Comparison of ENCODE assay signal across 9 cellular contexts in genomic region chr19:30228726-30229523, GRCh38.
DNase-seq lines count a peak whose midpoint lies in the region; ATAC-seq and TF ChIP-seq lines count a peak whose summit lies in the region.
"Had no signal": no experiment of that assay in that cellular context is flagged by ENCODE, and none has a peak within 500 bp of the region (broad histone marks: within the 10 kb centered on the region; RNA-seq: fewer than 3 reads in every experiment).

No MANE protein-coding gene starts in this region.

- H3K4me3 ChIP-seq in BJ (ENCODE audit: low read depth, low read length): peak overlapping the region; percentile 57
- H3K4me3 ChIP-seq in fibroblast of lung (replicated peaks in 1 of 4; ENCODE audit: control extremely low read depth in 1 of 4, insufficient read depth in 1 of 4, low read depth in 3 of 4, low read length in 4 of 4): peak overlapping the region in 2 of 4 experiments; percentile 38 to 45
- peak overlapping the region; percentile 91 for H3K4me3 ChIP-seq in neuron (ENCODE audit: low read length)

- ATAC-seq in GM21367 (IDR thresholded peaks at IDR 0.05; ENCODE audit: unreplicated experiment): no peak

- H3K27me3 ChIP-seq in BJ (ENCODE audit: control insufficient read depth, insufficient read depth, low read length): peaks cover 18% of the 10 kb centered on the region
- H3K27me3 ChIP-seq in fibroblast of lung (ENCODE audit: control insufficient read depth, insufficient read depth, low read length): peaks cover 13% of the 10 kb centered on the region
- no peaks in the 10 kb centered on the region for H3K27me3 ChIP-seq in neuron (ENCODE audit: insufficient read depth, low read length)

- no peak for DNase-seq in BJ (ENCODE audit: low read depth)
- DNase-seq in NCI-H2227 (lab: John Stamatoyannopoulos, UW; ENCODE audit: unreplicated experiment): peak; percentile 41
- peak in 1 of 2 donors; percentile 11 for DNase-seq in fibroblast of lung (ENCODE audit: low read depth in 2 of 2)
- no peak for DNase-seq in NCI-H345 (lab: John Stamatoyannopoulos, UW)
- no peak for DNase-seq in activated CD4-positive, alpha-beta T cell treated with anti-CD3 and anti-CD28 coated beads, Interleukin-2, amount 50 U/mL, for 4 hours
- DNase-seq in SHP77 treated with DMSO at 0.1 percent for 48 hours (lab: John Stamatoyannopoulos, UW): no peak
- DNase-seq: aorta had no signal

- peaks cover 2% of the 10 kb centered on the region for H3K4me1 ChIP-seq in fibroblast of lung (ENCODE audit: control insufficient read depth, extremely low read depth, insufficient read depth, low read length)
- peaks cover 46% of the 10 kb centered on the region for H3K4me1 ChIP-seq in neuron (ENCODE audit: insufficient read depth, low read length)

- no peaks in the 10 kb centered on the region for H3K79me2 ChIP-seq in fibroblast of lung (ENCODE audit: control insufficient read depth, insufficient read depth, low read length)

- TF ChIP-seq CTCF in BJ (IDR thresholded peaks at IDR 0.05; ENCODE audit: insufficient read depth, low read depth, low read length): no peak
- TF ChIP-seq CTCF in fibroblast of lung (conservative IDR thresholded peaks at IDR 0.05 in 1 of 2, IDR thresholded peaks at IDR 0.05 in 1 of 2; ENCODE audit: low read depth in 1 of 2, low read length in 2 of 2): no peak

- POLR2A ChIA-PET in BJ (lab: Charles Lee): no interaction called here

- CTCF ChIA-PET in BJ (lab: Yijun Ruan, JAX): no interaction called here

- no peaks in the 10 kb centered on the region for H3K36me3 ChIP-seq in BJ (ENCODE audit: control insufficient read depth, insufficient read depth, low read length)
- H3K36me3 ChIP-seq in fibroblast of lung (ENCODE audit: control insufficient read depth, insufficient read depth, low read length): no peaks in the 10 kb centered on the region
- no peaks in the 10 kb centered on the region for H3K36me3 ChIP-seq in neuron (ENCODE audit: insufficient read depth, low read length)

- H3K4me2 ChIP-seq in fibroblast of lung (ENCODE audit: extremely low read depth, insufficient read depth, low read length): peak overlapping the region; percentile 82

- H2AFZ ChIP-seq in fibroblast of lung (ENCODE audit: low read length) (no peak overlapping the region), neuron (ENCODE audit: low read depth, low read length) (no peak overlapping the region)

- H3K9ac ChIP-seq in fibroblast of lung (ENCODE audit: insufficient read depth, low read length): no peak overlapping the region

- H3K27ac ChIP-seq in fibroblast of lung (ENCODE audit: insufficient read depth, low read length): no peak overlapping the region

- no peaks in the 10 kb centered on the region for H3K9me3 ChIP-seq in fibroblast of lung (ENCODE audit: control insufficient read depth, insufficient read depth, low read depth, low read length)
- H3K9me3 ChIP-seq in neuron (ENCODE audit: low read length): no peaks in the 10 kb centered on the region

- no peaks in the 10 kb centered on the region for H4K20me1 ChIP-seq in fibroblast of lung (ENCODE audit: control insufficient read depth, extremely low read depth, insufficient read depth, low read length)
